ENCODE assay signal across 1 cellular context in the genomic region with DNA sequence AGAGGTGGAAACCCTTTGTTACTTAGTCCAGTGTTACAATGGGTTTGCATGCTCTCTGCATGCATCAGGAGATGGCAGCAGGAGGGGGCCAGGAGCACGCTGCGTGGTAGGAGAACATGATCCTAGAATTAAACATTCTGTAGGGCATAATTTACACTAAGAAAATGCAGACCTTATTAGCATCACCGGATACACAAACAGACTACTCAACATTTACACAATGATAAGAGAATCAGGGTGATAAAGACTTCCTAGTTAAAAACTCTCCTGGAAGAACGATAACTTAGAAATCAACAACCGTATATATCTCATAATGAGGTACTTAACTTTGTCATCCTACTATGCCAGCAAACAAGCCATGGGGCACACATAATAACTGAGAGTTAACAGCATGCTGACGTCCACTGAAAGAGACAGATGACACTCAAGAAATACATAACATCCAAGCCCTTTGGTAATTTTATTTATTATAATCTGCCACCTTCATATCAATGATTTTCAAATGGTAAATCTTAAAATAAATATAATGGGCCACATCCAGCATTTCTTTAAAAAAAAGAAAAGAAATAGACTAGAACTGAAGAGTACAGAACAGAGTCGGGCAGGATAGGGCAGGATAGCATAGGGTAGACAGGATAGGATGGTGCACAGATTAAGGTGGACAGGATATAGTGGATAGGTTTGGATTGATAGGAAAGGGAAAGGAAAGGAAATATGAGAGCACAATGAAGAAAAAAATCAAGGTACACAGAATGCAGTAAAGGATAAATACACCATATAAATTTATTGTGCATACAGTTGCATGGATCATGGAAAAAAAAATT.
TF ChIP-seq lines count a peak whose summit lies in the region.

No MANE protein-coding gene starts in this region.

TF ChIP-seq in HEK293, 187 proteins besides CTCF, POLR2A, EP300 and RAD21 (continued from another document and continues in another):
- TF ChIP-seq, protein P1, sequence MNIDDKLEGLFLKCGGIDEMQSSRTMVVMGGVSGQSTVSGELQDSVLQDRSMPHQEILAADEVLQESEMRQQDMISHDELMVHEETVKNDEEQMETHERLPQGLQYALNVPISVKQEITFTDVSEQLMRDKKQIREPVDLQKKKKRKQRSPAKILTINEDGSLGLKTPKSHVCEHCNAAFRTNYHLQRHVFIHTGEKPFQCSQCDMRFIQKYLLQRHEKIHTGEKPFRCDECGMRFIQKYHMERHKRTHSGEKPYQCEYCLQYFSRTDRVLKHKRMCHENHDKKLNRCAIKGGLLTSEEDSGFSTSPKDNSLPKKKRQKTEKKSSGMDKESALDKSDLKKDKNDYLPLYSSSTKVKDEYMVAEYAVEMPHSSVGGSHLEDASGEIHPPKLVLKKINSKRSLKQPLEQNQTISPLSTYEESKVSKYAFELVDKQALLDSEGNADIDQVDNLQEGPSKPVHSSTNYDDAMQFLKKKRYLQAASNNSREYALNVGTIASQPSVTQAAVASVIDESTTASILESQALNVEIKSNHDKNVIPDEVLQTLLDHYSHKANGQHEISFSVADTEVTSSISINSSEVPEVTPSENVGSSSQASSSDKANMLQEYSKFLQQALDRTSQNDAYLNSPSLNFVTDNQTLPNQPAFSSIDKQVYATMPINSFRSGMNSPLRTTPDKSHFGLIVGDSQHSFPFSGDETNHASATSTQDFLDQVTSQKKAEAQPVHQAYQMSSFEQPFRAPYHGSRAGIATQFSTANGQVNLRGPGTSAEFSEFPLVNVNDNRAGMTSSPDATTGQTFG (tag by site-specific recombination; IDR thresholded peaks at IDR 0.05; ENCODE audit: borderline replicate concordance): no peak
- TF ChIP-seq TCF7L2 (IDR thresholded peaks at IDR 0.05; ENCODE audit: borderline replicate concordance, low read depth, low read length) (no peak; the same call in 1 of the 2 replicates), KLF16 (tag by site-specific recombination; IDR thresholded peaks at IDR 0.05) (no peak), ZNF558 (tag by site-specific recombination; IDR thresholded peaks at IDR 0.05) (no peak), PRDM1 (tag by site-specific recombination; IDR thresholded peaks at IDR 0.05) (no peak), KLF9 (tag by site-specific recombination; IDR thresholded peaks at IDR 0.05; ENCODE audit: low read depth) (no peak), ZNF184 (tag by site-specific recombination; IDR thresholded peaks at IDR 0.05) (no peak), SCRT1 (tag by site-specific recombination; IDR thresholded peaks at IDR 0.05; ENCODE audit: borderline replicate concordance) (no peak; the same call in 1 of the 2 replicates), GFI1B (tag by site-specific recombination; IDR thresholded peaks at IDR 0.05) (peak; percentile 64; the same call in 1 of the 2 replicates), ZBTB1 (tag by site-specific recombination; IDR thresholded peaks at IDR 0.05) (peak; percentile 90; the same call in 1 of the 2 replicates), ZNF223 (tag by site-specific recombination; IDR thresholded peaks at IDR 0.05) (no peak), ZNF24 (tag by site-specific recombination; IDR thresholded peaks at IDR 0.05) (peak; percentile 78), ZNF660 (tag by site-specific recombination; IDR thresholded peaks at IDR 0.05) (no peak), ZNF623 (tag by site-specific recombination; IDR thresholded peaks at IDR 0.05) (no peak), HOXC10 (CRISPR knock-in tag; IDR thresholded peaks at IDR 0.05) (no peak), ZNF561 (tag by site-specific recombination; IDR thresholded peaks at IDR 0.05; ENCODE audit: borderline replicate concordance) (no peak), ZNF548 (tag by site-specific recombination; IDR thresholded peaks at IDR 0.05) (no peak), ZNF626 (tag by site-specific recombination; IDR thresholded peaks at IDR 0.05) (no peak), ZNF202 (tag by site-specific recombination; IDR thresholded peaks at IDR 0.05; ENCODE audit: borderline replicate concordance) (no peak), ZNF48 (tag by site-specific recombination; IDR thresholded peaks at IDR 0.05) (no peak), ZNF629 (tag by site-specific recombination; IDR thresholded peaks at IDR 0.05) (peak; percentile 88), BCL11A (tag by site-specific recombination; IDR thresholded peaks at IDR 0.05; ENCODE audit: low read depth) (peak; percentile 36; the same call in 1 of the 2 replicates), RBAK (tag by site-specific recombination; IDR thresholded peaks at IDR 0.05) (no peak), ZNF248 (tag by site-specific recombination; IDR thresholded peaks at IDR 0.05) (no peak), ZSCAN16 (tag by site-specific recombination; IDR thresholded peaks at IDR 0.05) (no peak), ZNF423 (tag by site-specific recombination; IDR thresholded peaks at IDR 0.05) (no peak)
- TF ChIP-seq, protein P2, sequence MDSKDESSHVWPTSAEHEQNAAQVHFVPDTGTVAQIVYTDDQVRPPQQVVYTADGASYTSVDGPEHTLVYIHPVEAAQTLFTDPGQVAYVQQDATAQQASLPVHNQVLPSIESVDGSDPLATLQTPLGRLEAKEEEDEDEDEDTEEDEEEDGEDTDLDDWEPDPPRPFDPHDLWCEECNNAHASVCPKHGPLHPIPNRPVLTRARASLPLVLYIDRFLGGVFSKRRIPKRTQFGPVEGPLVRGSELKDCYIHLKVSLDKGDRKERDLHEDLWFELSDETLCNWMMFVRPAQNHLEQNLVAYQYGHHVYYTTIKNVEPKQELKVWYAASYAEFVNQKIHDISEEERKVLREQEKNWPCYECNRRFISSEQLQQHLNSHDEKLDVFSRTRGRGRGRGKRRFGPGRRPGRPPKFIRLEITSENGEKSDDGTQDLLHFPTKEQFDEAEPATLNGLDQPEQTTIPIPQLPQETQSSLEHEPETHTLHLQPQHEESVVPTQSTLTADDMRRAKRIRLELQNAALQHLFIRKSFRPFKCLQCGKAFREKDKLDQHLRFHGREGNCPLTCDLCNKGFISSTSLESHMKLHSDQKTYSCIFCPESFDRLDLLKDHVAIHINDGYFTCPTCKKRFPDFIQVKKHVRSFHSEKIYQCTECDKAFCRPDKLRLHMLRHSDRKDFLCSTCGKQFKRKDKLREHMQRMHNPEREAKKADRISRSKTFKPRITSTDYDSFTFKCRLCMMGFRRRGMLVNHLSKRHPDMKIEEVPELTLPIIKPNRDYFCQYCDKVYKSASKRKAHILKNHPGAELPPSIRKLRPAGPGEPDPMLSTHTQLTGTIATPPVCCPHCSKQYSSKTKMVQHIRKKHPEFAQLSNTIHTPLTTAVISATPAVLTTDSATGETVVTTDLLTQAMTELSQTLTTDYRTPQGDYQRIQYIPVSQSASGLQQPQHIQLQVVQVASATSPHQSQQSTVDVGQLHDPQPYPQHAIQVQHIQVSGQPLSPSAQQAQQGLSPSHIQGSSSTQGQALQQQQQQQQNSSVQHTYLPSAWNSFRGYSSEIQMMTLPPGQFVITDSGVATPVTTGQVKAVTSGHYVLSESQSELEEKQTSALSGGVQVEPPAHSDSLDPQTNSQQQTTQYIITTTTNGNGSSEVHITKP (tag by site-specific recombination; IDR thresholded peaks at IDR 0.05): no peak
- TF ChIP-seq, protein P3, sequence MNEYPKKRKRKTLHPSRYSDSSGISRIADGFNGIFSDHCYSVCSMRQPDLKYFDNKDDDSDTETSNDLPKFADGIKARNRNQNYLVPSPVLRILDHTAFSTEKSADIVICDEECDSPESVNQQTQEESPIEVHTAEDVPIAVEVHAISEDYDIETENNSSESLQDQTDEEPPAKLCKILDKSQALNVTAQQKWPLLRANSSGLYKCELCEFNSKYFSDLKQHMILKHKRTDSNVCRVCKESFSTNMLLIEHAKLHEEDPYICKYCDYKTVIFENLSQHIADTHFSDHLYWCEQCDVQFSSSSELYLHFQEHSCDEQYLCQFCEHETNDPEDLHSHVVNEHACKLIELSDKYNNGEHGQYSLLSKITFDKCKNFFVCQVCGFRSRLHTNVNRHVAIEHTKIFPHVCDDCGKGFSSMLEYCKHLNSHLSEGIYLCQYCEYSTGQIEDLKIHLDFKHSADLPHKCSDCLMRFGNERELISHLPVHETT (tag by site-specific recombination; IDR thresholded peaks at IDR 0.05): peak; percentile 86; the same call in 1 of the 2 replicates
- TF ChIP-seq, protein P4, sequence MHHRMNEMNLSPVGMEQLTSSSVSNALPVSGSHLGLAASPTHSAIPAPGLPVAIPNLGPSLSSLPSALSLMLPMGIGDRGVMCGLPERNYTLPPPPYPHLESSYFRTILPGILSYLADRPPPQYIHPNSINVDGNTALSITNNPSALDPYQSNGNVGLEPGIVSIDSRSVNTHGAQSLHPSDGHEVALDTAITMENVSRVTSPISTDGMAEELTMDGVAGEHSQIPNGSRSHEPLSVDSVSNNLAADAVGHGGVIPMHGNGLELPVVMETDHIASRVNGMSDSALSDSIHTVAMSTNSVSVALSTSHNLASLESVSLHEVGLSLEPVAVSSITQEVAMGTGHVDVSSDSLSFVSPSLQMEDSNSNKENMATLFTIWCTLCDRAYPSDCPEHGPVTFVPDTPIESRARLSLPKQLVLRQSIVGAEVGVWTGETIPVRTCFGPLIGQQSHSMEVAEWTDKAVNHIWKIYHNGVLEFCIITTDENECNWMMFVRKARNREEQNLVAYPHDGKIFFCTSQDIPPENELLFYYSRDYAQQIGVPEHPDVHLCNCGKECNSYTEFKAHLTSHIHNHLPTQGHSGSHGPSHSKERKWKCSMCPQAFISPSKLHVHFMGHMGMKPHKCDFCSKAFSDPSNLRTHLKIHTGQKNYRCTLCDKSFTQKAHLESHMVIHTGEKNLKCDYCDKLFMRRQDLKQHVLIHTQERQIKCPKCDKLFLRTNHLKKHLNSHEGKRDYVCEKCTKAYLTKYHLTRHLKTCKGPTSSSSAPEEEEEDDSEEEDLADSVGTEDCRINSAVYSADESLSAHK (tag by site-specific recombination; IDR thresholded peaks at IDR 0.05): peak; percentile 75; the same call in 1 of the 2 replicates
- TF ChIP-seq, protein P5, sequence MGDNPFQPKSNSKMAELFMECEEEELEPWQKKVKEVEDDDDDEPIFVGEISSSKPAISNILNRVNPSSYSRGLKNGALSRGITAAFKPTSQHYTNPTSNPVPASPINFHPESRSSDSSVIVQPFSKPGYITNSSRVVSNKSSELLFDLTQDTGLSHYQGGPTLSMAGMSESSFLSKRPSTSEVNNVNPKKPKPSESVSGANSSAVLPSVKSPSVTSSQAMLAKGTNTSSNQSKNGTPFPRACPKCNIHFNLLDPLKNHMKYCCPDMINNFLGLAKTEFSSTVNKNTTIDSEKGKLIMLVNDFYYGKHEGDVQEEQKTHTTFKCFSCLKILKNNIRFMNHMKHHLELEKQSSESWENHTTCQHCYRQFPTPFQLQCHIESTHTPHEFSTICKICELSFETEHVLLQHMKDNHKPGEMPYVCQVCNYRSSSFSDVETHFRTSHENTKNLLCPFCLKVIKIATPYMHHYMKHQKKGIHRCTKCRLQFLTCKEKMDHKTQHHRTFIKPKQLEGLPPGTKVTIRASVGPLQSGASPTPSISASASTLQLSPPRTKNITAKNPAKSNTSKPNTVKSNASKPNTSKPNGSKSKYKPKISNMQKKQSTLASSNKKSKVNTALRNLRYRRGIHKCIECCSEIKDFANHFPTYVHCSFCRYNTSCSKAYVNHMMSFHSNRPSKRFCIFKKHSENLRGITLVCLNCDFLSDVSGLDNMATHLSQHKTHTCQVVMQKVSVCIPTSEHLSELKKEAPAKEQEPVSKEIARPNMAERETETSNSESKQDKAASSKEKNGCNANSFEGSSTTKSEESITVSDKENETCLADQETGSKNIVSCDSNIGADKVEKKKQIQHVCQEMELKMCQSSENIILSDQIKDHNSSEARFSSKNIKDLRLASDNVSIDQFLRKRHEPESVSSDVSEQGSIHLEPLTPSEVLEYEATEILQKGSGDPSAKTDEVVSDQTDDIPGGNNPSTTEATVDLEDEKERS (tag by site-specific recombination; IDR thresholded peaks at IDR 0.05): no peak
- TF ChIP-seq, protein P6, sequence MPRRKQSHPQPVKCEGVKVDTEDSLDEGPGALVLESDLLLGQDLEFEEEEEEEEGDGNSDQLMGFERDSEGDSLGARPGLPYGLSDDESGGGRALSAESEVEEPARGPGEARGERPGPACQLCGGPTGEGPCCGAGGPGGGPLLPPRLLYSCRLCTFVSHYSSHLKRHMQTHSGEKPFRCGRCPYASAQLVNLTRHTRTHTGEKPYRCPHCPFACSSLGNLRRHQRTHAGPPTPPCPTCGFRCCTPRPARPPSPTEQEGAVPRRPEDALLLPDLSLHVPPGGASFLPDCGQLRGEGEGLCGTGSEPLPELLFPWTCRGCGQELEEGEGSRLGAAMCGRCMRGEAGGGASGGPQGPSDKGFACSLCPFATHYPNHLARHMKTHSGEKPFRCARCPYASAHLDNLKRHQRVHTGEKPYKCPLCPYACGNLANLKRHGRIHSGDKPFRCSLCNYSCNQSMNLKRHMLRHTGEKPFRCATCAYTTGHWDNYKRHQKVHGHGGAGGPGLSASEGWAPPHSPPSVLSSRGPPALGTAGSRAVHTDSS (tag by site-specific recombination; IDR thresholded peaks at IDR 0.05): no peak
- TF ChIP-seq, protein P7, sequence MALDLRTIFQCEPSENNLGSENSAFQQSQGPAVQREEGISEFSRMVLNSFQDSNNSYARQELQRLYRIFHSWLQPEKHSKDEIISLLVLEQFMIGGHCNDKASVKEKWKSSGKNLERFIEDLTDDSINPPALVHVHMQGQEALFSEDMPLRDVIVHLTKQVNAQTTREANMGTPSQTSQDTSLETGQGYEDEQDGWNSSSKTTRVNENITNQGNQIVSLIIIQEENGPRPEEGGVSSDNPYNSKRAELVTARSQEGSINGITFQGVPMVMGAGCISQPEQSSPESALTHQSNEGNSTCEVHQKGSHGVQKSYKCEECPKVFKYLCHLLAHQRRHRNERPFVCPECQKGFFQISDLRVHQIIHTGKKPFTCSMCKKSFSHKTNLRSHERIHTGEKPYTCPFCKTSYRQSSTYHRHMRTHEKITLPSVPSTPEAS (tag by site-specific recombination; IDR thresholded peaks at IDR 0.05): no peak
- TF ChIP-seq, protein P8, sequence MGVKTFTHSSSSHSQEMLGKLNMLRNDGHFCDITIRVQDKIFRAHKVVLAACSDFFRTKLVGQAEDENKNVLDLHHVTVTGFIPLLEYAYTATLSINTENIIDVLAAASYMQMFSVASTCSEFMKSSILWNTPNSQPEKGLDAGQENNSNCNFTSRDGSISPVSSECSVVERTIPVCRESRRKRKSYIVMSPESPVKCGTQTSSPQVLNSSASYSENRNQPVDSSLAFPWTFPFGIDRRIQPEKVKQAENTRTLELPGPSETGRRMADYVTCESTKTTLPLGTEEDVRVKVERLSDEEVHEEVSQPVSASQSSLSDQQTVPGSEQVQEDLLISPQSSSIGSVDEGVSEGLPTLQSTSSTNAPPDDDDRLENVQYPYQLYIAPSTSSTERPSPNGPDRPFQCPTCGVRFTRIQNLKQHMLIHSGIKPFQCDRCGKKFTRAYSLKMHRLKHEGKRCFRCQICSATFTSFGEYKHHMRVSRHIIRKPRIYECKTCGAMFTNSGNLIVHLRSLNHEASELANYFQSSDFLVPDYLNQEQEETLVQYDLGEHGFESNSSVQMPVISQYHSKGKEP (tag by site-specific recombination; IDR thresholded peaks at IDR 0.05): peak; percentile 95
- TF ChIP-seq, protein P9, sequence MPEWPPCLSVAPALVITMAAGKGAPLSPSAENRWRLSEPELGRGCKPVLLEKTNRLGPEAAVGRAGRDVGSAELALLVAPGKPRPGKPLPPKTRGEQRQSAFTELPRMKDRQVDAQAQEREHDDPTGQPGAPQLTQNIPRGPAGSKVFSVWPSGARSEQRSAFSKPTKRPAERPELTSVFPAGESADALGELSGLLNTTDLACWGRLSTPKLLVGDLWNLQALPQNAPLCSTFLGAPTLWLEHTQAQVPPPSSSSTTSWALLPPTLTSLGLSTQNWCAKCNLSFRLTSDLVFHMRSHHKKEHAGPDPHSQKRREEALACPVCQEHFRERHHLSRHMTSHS (tag by site-specific recombination; IDR thresholded peaks at IDR 0.05): peak; percentile 35; the same call in 1 of the 2 replicates
